ENCODE assay signal across 10 cellular contexts in genomic region chr18:11994708-11995444, GRCh38. TPM values are rescaled to one million over a fixed set of nuclear protein-coding genes. Genes with fewer than 3 reads are reported as not detected.
DNase-seq lines count a peak whose midpoint lies in the region; ATAC-seq and TF ChIP-seq lines count a peak whose summit lies in the region.
"Had no signal": no experiment of that assay in that cellular context is flagged by ENCODE, and none has a peak within 500 bp of the region (broad histone marks: within the 10 kb centered on the region; RNA-seq: fewer than 3 reads in every experiment).

No MANE protein-coding gene starts in this region.

- H3K9ac ChIP-seq in mesendoderm (ENCODE audit: low read length): peak overlapping the region; percentile 59

- peaks cover 8% of the 10 kb centered on the region for H3K4me1 ChIP-seq in mesendoderm (ENCODE audit: control insufficient read depth, low read depth, low read length)

- H4K5ac ChIP-seq in mesendoderm (ENCODE audit: low read length): no peak overlapping the region

- no peaks in the 10 kb centered on the region for H3K27me3 Mint-ChIP-seq in activated T-helper 1 cell treated with anti-CD3 and anti-CD28 coated beads, Interleukin-12 subunit alpha, Interleukin-12 subunit beta, Interleukin-2, Interleukin-4 antibody, amounts not matched to agents 30 ng/mL and 10 ng/mL and 1 ng/mL, durations not matched to agents 14 hours and 24 hours and 36 hours (ENCODE audit: insufficient read depth)
- H3K27me3 Mint-ChIP-seq: activated CD4-positive, alpha-beta memory T cell treated with anti-CD3 and anti-CD28 coated beads for 36 hours had no signal

- no CpG with 5 or more reads among the region's 11 CpGs for WGBS in mesendoderm (ENCODE audit: extremely low coverage, insufficient coverage, low lambda C conversion rate)

- no peak overlapping the region for H3K27ac Mint-ChIP-seq in activated T-helper 1 cell treated with anti-CD3 and anti-CD28 coated beads, Interleukin-12 subunit alpha, Interleukin-12 subunit beta, Interleukin-2, Interleukin-4 antibody, amounts not matched to agents 30 ng/mL and 10 ng/mL and 1 ng/mL, durations not matched to agents 14 hours and 24 hours and 36 hours
- H3K27ac Mint-ChIP-seq: activated CD4-positive, alpha-beta memory T cell treated with anti-CD3 and anti-CD28 coated beads for 36 hours had no signal

- H3K4ac ChIP-seq in mesendoderm (ENCODE audit: low read depth, low read length): no peak overlapping the region

- peaks cover 21% of the 10 kb centered on the region for H3K4me1 Mint-ChIP-seq in activated T-helper 1 cell treated with anti-CD3 and anti-CD28 coated beads, Interleukin-12 subunit alpha, Interleukin-12 subunit beta, Interleukin-2, Interleukin-4 antibody, amounts not matched to agents 30 ng/mL and 10 ng/mL and 1 ng/mL, durations not matched to agents 14 hours and 24 hours and 36 hours (ENCODE audit: low read depth)

- ATAC-seq in HG02763 (IDR thresholded peaks at IDR 0.05; ENCODE audit: unreplicated experiment): no peak

- no peaks in the 10 kb centered on the region for H3K9me3 Mint-ChIP-seq in activated T-helper 1 cell treated with anti-CD3 and anti-CD28 coated beads, Interleukin-12 subunit alpha, Interleukin-12 subunit beta, Interleukin-2, Interleukin-4 antibody, amounts not matched to agents 30 ng/mL and 10 ng/mL and 1 ng/mL, durations not matched to agents 14 hours and 24 hours and 36 hours
- H3K9me3 Mint-ChIP-seq: activated CD4-positive, alpha-beta memory T cell treated with anti-CD3 and anti-CD28 coated beads for 36 hours had no signal

- H3K27ac ChIP-seq in mesendoderm (ENCODE audit: low read depth, low read length): no peak overlapping the region

- DNase-seq in AG10803 (ENCODE audit: low read depth): peak; percentile 36
- peak; percentile 70 for DNase-seq in HuH-7.5 (ENCODE audit: low spot score)
- peak; percentile 43 for DNase-seq in epithelial cell of esophagus (ENCODE audit: low read depth)
- peak; percentile 92 for DNase-seq in mesendoderm
- no peak for DNase-seq in effector CD4-positive, alpha-beta T cell
- no peak for DNase-seq in activated T-helper 1 cell treated with anti-CD3 and anti-CD28 coated beads, Interleukin-12 subunit alpha, Interleukin-12 subunit beta, Interleukin-2, Interleukin-4 antibody, amounts not matched to agents 30 ng/mL and 10 ng/mL and 1 ng/mL, durations not matched to agents 14 hours and 24 hours and 36 hours (ENCODE audit: low spot score)
- no peak for DNase-seq in activated CD4-positive, CD25-positive, alpha-beta regulatory T cell (lab: John Stamatoyannopoulos, UW)
- DNase-seq: GOT3 had no signal

- H2AK5ac ChIP-seq in mesendoderm (ENCODE audit: low read length): no peak overlapping the region

- peaks cover 34% of the 10 kb centered on the region for H3K79me1 ChIP-seq in mesendoderm (ENCODE audit: low read length)

- no peak overlapping the region for H3K4me3 ChIP-seq in AG10803 (ENCODE audit: low read length)
- no peak overlapping the region for H3K4me3 ChIP-seq in epithelial cell of esophagus (ENCODE audit: low read length)
- H3K4me3 ChIP-seq in mesendoderm (ENCODE audit: low read length): no peak overlapping the region

- no peak overlapping the region for H2BK15ac ChIP-seq in mesendoderm (replicated peaks; ENCODE audit: low read depth)

- H3K79me2 ChIP-seq in mesendoderm (ENCODE audit: control insufficient read depth, insufficient read depth, low read length): peaks cover 37% of the 10 kb centered on the region

- H4K8ac ChIP-seq in mesendoderm (ENCODE audit: low read depth, low read length): no peak overlapping the region

- peak overlapping the region; percentile 29 for H3K23ac ChIP-seq in mesendoderm (ENCODE audit: low read length)

- no peak overlapping the region for H3K4me3 Mint-ChIP-seq in activated T-helper 1 cell treated with anti-CD3 and anti-CD28 coated beads, Interleukin-12 subunit alpha, Interleukin-12 subunit beta, Interleukin-2, Interleukin-4 antibody, amounts not matched to agents 30 ng/mL and 10 ng/mL and 1 ng/mL, durations not matched to agents 14 hours and 24 hours and 36 hours
- H3K4me3 Mint-ChIP-seq: activated CD4-positive, alpha-beta memory T cell treated with anti-CD3 and anti-CD28 coated beads for 36 hours had no signal

- H3K18ac ChIP-seq in mesendoderm (ENCODE audit: low read length): no peak overlapping the region

- H3K27me3 ChIP-seq in mesendoderm (ENCODE audit: insufficient read depth, low read length, poor library complexity): no peaks in the 10 kb centered on the region

- H3K36me3 Mint-ChIP-seq in activated T-helper 1 cell treated with anti-CD3 and anti-CD28 coated beads, Interleukin-12 subunit alpha, Interleukin-12 subunit beta, Interleukin-2, Interleukin-4 antibody, amounts not matched to agents 30 ng/mL and 10 ng/mL and 1 ng/mL, durations not matched to agents 14 hours and 24 hours and 36 hours (ENCODE audit: low read depth): no peaks in the 10 kb centered on the region
- H3K36me3 Mint-ChIP-seq: activated CD4-positive, alpha-beta memory T cell treated with anti-CD3 and anti-CD28 coated beads for 36 hours had no signal

- intact Hi-C loops in activated T-helper 1 cell treated with anti-CD3 and anti-CD28 coated beads, Interleukin-12 subunit alpha, Interleukin-12 subunit beta, Interleukin-2, Interleukin-4 antibody, amounts not matched to agents 30 ng/mL and 10 ng/mL and 1 ng/mL, durations not matched to agents 14 hours and 24 hours and 36 hours (cut with micrococcal nuclease): loop anchor here (1.0 kb wide), 3 partner anchors 14 to 262 kb away; partner anchors contain the start of gene IMPA2

- TF ChIP-seq CTCF in AG10803 (conservative IDR thresholded peaks at IDR 0.05; ENCODE audit: low read length): no peak
- TF ChIP-seq CTCF in epithelial cell of esophagus (IDR thresholded peaks at IDR 0.05; ENCODE audit: insufficient read depth, low read depth, low read length, missing control alignments): no peak

- H2BK120ac ChIP-seq in mesendoderm (ENCODE audit: low read depth, low read length): no peak overlapping the region

- peak overlapping the region; percentile 2 for H2BK5ac ChIP-seq in mesendoderm (ENCODE audit: low read length)

- peak overlapping the region; percentile 54 for H3K4me2 ChIP-seq in mesendoderm (ENCODE audit: low read length)

- peaks cover 4% of the 10 kb centered on the region for H3K36me3 ChIP-seq in mesendoderm (ENCODE audit: control insufficient read depth, insufficient read depth, low read length)

- H3K56ac ChIP-seq in mesendoderm (ENCODE audit: low read length): peak overlapping the region; percentile 63

RNA-seq across cellular contexts. Expression of gene IMPA2, which starts 13.6 kb away (rescaled TPM):
- polyA plus RNA-seq in mesendoderm (2013, experiment 1 of 2): 69.8 TPM
- polyA plus RNA-seq in mesendoderm (2013, experiment 2 of 2): 71.3 TPM
- total RNA-seq in activated T-helper 1 cell treated with anti-CD3 and anti-CD28 coated beads, Interleukin-12 subunit alpha, Interleukin-12 subunit beta, Interleukin-2, Interleukin-4 antibody, amounts not matched to agents 30 ng/mL and 10 ng/mL and 1 ng/mL, durations not matched to agents 14 hours and 24 hours and 36 hours: 14.4 and 19.3 TPM in 2 replicates

Comparison
In these comparisons a context has a peak if more than half of its experiments do, and no peak if none do; other contexts are left out.
1. DNase-seq: peak in AG10803 (single experiment), HuH-7.5 (single experiment), epithelial cell of esophagus (single experiment) and mesendoderm (single experiment); none in effector CD4-positive, alpha-beta T cell (single experiment), activated T-helper 1 cell treated with anti-CD3 and anti-CD28 coated beads, Interleukin-12 subunit alpha, Interleukin-12 subunit beta, Interleukin-2, Interleukin-4 antibody, amounts not matched to agents 30 ng/mL and 10 ng/mL and 1 ng/mL, durations not matched to agents 14 hours and 24 hours and 36 hours (single experiment) and activated CD4-positive, CD25-positive, alpha-beta regulatory T cell (0 of 4).